ENCODE assay signal across 15 cellular contexts in genomic region chr20:2900845-2901592, GRCh38. TPM values are rescaled to one million over a fixed set of nuclear protein-coding genes. Genes with fewer than 3 reads are reported as not detected.
DNase-seq lines count a peak whose midpoint lies in the region; ATAC-seq and TF ChIP-seq lines count a peak whose summit lies in the region.
"Had no signal": no experiment of that assay in that cellular context is flagged by ENCODE, and none has a peak within 500 bp of the region (broad histone marks: within the 10 kb centered on the region; RNA-seq: fewer than 3 reads in every experiment).

No MANE protein-coding gene starts in this region.

- peaks cover 71% of the 10 kb centered on the region for H3K79me2 ChIP-seq in MM.1S (ENCODE audit: low read length)

- no peaks in the 10 kb centered on the region for H3F3A ChIP-seq in MM.1S (ENCODE audit: insufficient read depth, low read length)

- no peak overlapping the region for H2AFZ ChIP-seq in MM.1S (ENCODE audit: low read length)

- H3K4me2 ChIP-seq in MM.1S (ENCODE audit: low read depth, low read length): peak overlapping the region; percentile 4; the same call in 1 of the 2 replicates

- H3K4me1 Mint-ChIP-seq in activated naive CD8-positive, alpha-beta T cell treated with anti-CD3 and anti-CD28 coated beads for 36 hours: peaks cover 38% of the 10 kb centered on the region
- H3K4me1 Mint-ChIP-seq in progenitor cell of endocrine pancreas (ENCODE audit: low read depth): no peaks in the 10 kb centered on the region

- peaks cover 8% of the 10 kb centered on the region for H3K4me1 ChIP-seq in MM.1S (ENCODE audit: low read length)
- H3K4me1 ChIP-seq: SJCRH30, thyroid gland had no signal

- H4K20me1 ChIP-seq in MM.1S (ENCODE audit: insufficient read depth, low read length): no peaks in the 10 kb centered on the region

- no peaks in the 10 kb centered on the region for H3K9me2 ChIP-seq in MM.1S (replicated peaks; ENCODE audit: insufficient read depth, low read length)

- H3K36me3 Mint-ChIP-seq in activated naive CD4-positive, alpha-beta T cell treated with anti-CD3 and anti-CD28 coated beads, Interleukin-2, amount 50 U/mL, for 72 hours: peaks cover 0 to 25% of the 10 kb centered on the region in 2 donors
- peaks cover 26% of the 10 kb centered on the region for H3K36me3 Mint-ChIP-seq in activated naive CD8-positive, alpha-beta T cell treated with anti-CD3 and anti-CD28 coated beads for 36 hours
- peaks cover 19% of the 10 kb centered on the region for H3K36me3 Mint-ChIP-seq in progenitor cell of endocrine pancreas (ENCODE audit: insufficient read depth)

- H3K27ac Mint-ChIP-seq in activated naive CD4-positive, alpha-beta T cell treated with anti-CD3 and anti-CD28 coated beads, Interleukin-2, amount 50 U/mL, for 72 hours: peak overlapping the region; percentile 44 to 62
- H3K27ac Mint-ChIP-seq in activated naive CD8-positive, alpha-beta T cell treated with anti-CD3 and anti-CD28 coated beads for 36 hours: peak overlapping the region; percentile 54
- peak overlapping the region; percentile 31 for H3K27ac Mint-ChIP-seq in progenitor cell of endocrine pancreas

- no peak overlapping the region for H3K27ac ChIP-seq in MM.1S (ENCODE audit: low read length)
- H3K27ac ChIP-seq: SJCRH30, thyroid gland had no signal

- no peaks in the 10 kb centered on the region for H3K27me3 Mint-ChIP-seq in activated naive CD8-positive, alpha-beta T cell treated with anti-CD3 and anti-CD28 coated beads for 36 hours
- H3K27me3 Mint-ChIP-seq in progenitor cell of endocrine pancreas: no peaks in the 10 kb centered on the region

- DNase-seq in activated naive CD4-positive, alpha-beta T cell treated with anti-CD3 and anti-CD28 coated beads, Interleukin-2, amount 50 U/mL, for 72 hours (ENCODE audit: low spot score in 2 of 2): no peak
- no peak for DNase-seq in activated naive CD4-positive, alpha-beta T cell treated with Interleukin-2 at 50 U/mL for 16 hours
- DNase-seq in MM.1S (peak; percentile 37), progenitor cell of endocrine pancreas (ENCODE audit: low spot score, unreplicated experiment) (no peak), Ammon's horn (ENCODE audit: low spot score) (no peak)
- no peak for DNase-seq in activated naive CD8-positive, alpha-beta T cell treated with anti-CD3 and anti-CD28 coated beads for 36 hours
- DNase-seq in activated CD8-positive, alpha-beta memory T cell treated with anti-CD3 and anti-CD28 coated beads, Interleukin-2, amount 50 U/mL, for 48 hours: no peak
- DNase-seq: activated CD4-positive, alpha-beta T cell treated with anti-CD3 and anti-CD28 coated beads, Interleukin-2, amount 50 U/mL, for 4 hours; GF-D8; NCI-H1105; NCI-H524 treated with DMSO at 0.1 percent for 48 hours; SJCRH30; thyroid gland had no signal

- no peaks in the 10 kb centered on the region for H3K27me3 ChIP-seq in MM.1S (replicated peaks; ENCODE audit: insufficient read depth, low read length)
- H3K27me3 ChIP-seq: SJCRH30, thyroid gland had no signal

- no peak overlapping the region for H3K4me3 ChIP-seq in MM.1S (ENCODE audit: low read length)
- H3K4me3 ChIP-seq: SJCRH30, thyroid gland had no signal

- H3K36me3 ChIP-seq in MM.1S (replicated peaks; ENCODE audit: insufficient read depth, low read length): no peaks in the 10 kb centered on the region
- H3K36me3 ChIP-seq: thyroid gland had no signal

- H3K4me3 Mint-ChIP-seq in activated naive CD8-positive, alpha-beta T cell treated with anti-CD3 and anti-CD28 coated beads for 36 hours: no peak overlapping the region
- H3K4me3 Mint-ChIP-seq in progenitor cell of endocrine pancreas (ENCODE audit: low read depth): no peak overlapping the region

- TF ChIP-seq CTCF in MM.1S (IDR thresholded peaks at IDR 0.05; ENCODE audit: low read length) (no peak), progenitor cell of endocrine pancreas (IDR thresholded peaks at IDR 0.05; ENCODE audit: unreplicated experiment) (no peak)

- no peak overlapping the region for H3K9ac ChIP-seq in MM.1S (ENCODE audit: low read length)

- H3K9me3 Mint-ChIP-seq in activated naive CD4-positive, alpha-beta T cell treated with anti-CD3 and anti-CD28 coated beads, Interleukin-2, amount 50 U/mL, for 72 hours: no peaks in the 10 kb centered on the region
- H3K9me3 Mint-ChIP-seq in activated naive CD8-positive, alpha-beta T cell treated with anti-CD3 and anti-CD28 coated beads for 36 hours: peaks cover 6% of the 10 kb centered on the region
- peaks cover 14% of the 10 kb centered on the region for H3K9me3 Mint-ChIP-seq in progenitor cell of endocrine pancreas (ENCODE audit: low read depth)

- H3K9me3 ChIP-seq in MM.1S (replicated peaks; ENCODE audit: insufficient read depth, low read length): no peaks in the 10 kb centered on the region
- H3K9me3 ChIP-seq: SJCRH30, thyroid gland had no signal

- ATAC-seq in activated naive CD4-positive, alpha-beta T cell treated with anti-CD3 and anti-CD28 coated beads, Interleukin-2, amount 50 U/mL, for 72 hours: no peak
- no peak for ATAC-seq in GM21529 (IDR thresholded peaks at IDR 0.05; ENCODE audit: unreplicated experiment)
- ATAC-seq: HCT116 had no signal

RNA-seq across cellular contexts. Expression of gene PTPRA, which starts 27.7 kb away (rescaled TPM):
- total RNA-seq in activated naive CD4-positive, alpha-beta T cell treated with anti-CD3 and anti-CD28 coated beads, Interleukin-2, amount 50 U/mL, for 72 hours: 10 to 100 TPM; 37.8 to 55.8 TPM
- total RNA-seq in activated naive CD8-positive, alpha-beta T cell treated with anti-CD3 and anti-CD28 coated beads for 36 hours: 10 to 100 TPM; 40.6 to 43.0 TPM
- total RNA-seq in progenitor cell of endocrine pancreas: 71.7 and 73.2 TPM in 2 replicates
